Comparison of ENCODE assay signal across 9 cellular contexts in genomic region chr22:43923191-43923590, GRCh38. TPM values are rescaled to one million over a fixed set of nuclear protein-coding genes. Genes with fewer than 3 reads are reported as not detected.
DNase-seq lines count a peak whose midpoint lies in the region; ATAC-seq, FAIRE-seq and TF ChIP-seq lines count a peak whose summit lies in the region.
"Had no signal": no experiment of that assay in that cellular context is flagged by ENCODE, and none has a peak within 500 bp of the region (broad histone marks: within the 10 kb centered on the region; RNA-seq: fewer than 3 reads in every experiment).

No MANE protein-coding gene starts in this region.

- no TSS peak for BruUV-seq in HepG2 (replicated peaks; lab: Mats Ljungman, UMichigan)

- H3K27ac Mint-ChIP-seq in activated naive CD8-positive, alpha-beta T cell treated with anti-CD3 and anti-CD28 coated beads, Interleukin-2, amount 10 ng/mL, durations not matched to agents 7 days and 5 days = peak overlapping the region; percentile 70

- peak overlapping the region; percentile 84 for H3K4me3 Mint-ChIP-seq in activated naive CD8-positive, alpha-beta T cell treated with anti-CD3 and anti-CD28 coated beads, Interleukin-2, amount 10 ng/mL, durations not matched to agents 7 days and 5 days

- H3K4me1 ChIP-seq in HepG2 (ENCODE audit: insufficient read depth, low read length) (peaks cover 59% of the 10 kb centered on the region), uterus (no peaks in the 10 kb centered on the region)

- TF ChIP-seq CTCF in HepG2 (CRISPR knock-in tag; IDR thresholded peaks at IDR 0.05) (no peak), uterus (IDR thresholded peaks at IDR 0.05) (no peak)

- H3K4me2 ChIP-seq in HepG2 (ENCODE audit: low read depth, low read length) = peak overlapping the region; percentile 95

- peaks cover 3% of the 10 kb centered on the region for H3K4me1 Mint-ChIP-seq in activated naive CD8-positive, alpha-beta T cell treated with anti-CD3 and anti-CD28 coated beads, Interleukin-2, amount 10 ng/mL, durations not matched to agents 7 days and 5 days

- in situ Hi-C loops in HepG2 (cut with HindIII; ENCODE audit: extremely low pct_ligation_motif_present, low pct_unique_long_range_greater_than_20kb) = no loop called here

- H3K27me3 ChIP-seq in HepG2 (ENCODE audit: control insufficient read depth in 1 of 2, insufficient read depth in 2 of 2, low read length in 2 of 2) (no peaks in the 10 kb centered on the region; a peak in 2 of 5 replicates), uterus (no peaks in the 10 kb centered on the region)

- POLR2A ChIA-PET in activated naive CD8-positive, alpha-beta T cell treated with anti-CD3 and anti-CD28 coated beads, Interleukin-2, amount 10 ng/mL, durations not matched to agents 7 days and 5 days (lab: Charles Lee) = no interaction called here
- POLR2A ChIA-PET in HepG2 (lab: Yijun Ruan, JAX) = interaction anchor here (2.0 to 3.6 kb wide), 2 partner anchors 8 to 32 kb away, joined by 6 to 21 read pairs; partner anchors contain the start of gene SAMM50

- H3K27me3 Mint-ChIP-seq in activated naive CD8-positive, alpha-beta T cell treated with anti-CD3 and anti-CD28 coated beads, Interleukin-2, amount 10 ng/mL, durations not matched to agents 7 days and 5 days = peaks cover 37% of the 10 kb centered on the region

- H3K27ac ChIP-seq in HepG2 (ENCODE audit: extremely low read length, insufficient read depth, low read length) (peak overlapping the region; percentile 63), uterus (no peak overlapping the region)

- no peaks in the 10 kb centered on the region for H3K9me3 Mint-ChIP-seq in activated naive CD8-positive, alpha-beta T cell treated with anti-CD3 and anti-CD28 coated beads, Interleukin-2, amount 10 ng/mL, durations not matched to agents 7 days and 5 days

- H3K4me3 ChIP-seq in HepG2 (replicated peaks in 1 of 3; ENCODE audit: insufficient read depth in 1 of 3, low read depth in 2 of 3, low read length in 3 of 3) (peak overlapping the region; percentile 46 to 60 (median 51); a peak in 5 of 6 replicates), uterus (peak overlapping the region; percentile 35 to 43)

- no peaks in the 10 kb centered on the region for H3K36me3 Mint-ChIP-seq in activated naive CD8-positive, alpha-beta T cell treated with anti-CD3 and anti-CD28 coated beads, Interleukin-2, amount 10 ng/mL, durations not matched to agents 7 days and 5 days

- TF ChIP-seq EP300 in HepG2 (IDR thresholded peaks at IDR 0.05; ENCODE audit: low read depth in 2 of 2, low read length in 2 of 2) (no peak), HepG2 (CRISPR knock-in tag; IDR thresholded peaks at IDR 0.05; ENCODE audit: borderline replicate concordance) (no peak)

- H3K9me3 ChIP-seq in HepG2 (ENCODE audit: low read length) = no peaks in the 10 kb centered on the region
- H3K9me3 ChIP-seq in uterus = no peaks in the 10 kb centered on the region

- peaks cover 6% of the 10 kb centered on the region for H3K79me2 ChIP-seq in HepG2 (ENCODE audit: insufficient read depth, low read length)

- 1% methylated on average over 6 of the region's 13 CpGs for WGBS in HepG2 (ENCODE audit: low lambda C conversion rate)

- CTCF ChIA-PET in HepG2 (lab: Yijun Ruan, JAX; ENCODE audit: low intra/inter-chr PET ratio, low total read pairs) = no interaction called here

- DNase-seq in CD1c-positive myeloid dendritic cell (ENCODE audit: extremely low spot score) = peak; percentile 15
- DNase-seq in HK-2 (ENCODE audit: unreplicated experiment) = peak; percentile 32
- DNase-seq in activated naive CD8-positive, alpha-beta T cell treated with anti-CD3 and anti-CD28 coated beads, Interleukin-2, amount 10 ng/mL, durations not matched to agents 7 days and 5 days = no peak
- no peak for DNase-seq in HepG2 (ENCODE audit: low spot score)
- no peak for DNase-seq in uterus
- no peak for DNase-seq in H54 (ENCODE audit: insufficient read length, low spot score)

- no peak for TF ChIP-seq POLR2A in HepG2 (IDR thresholded peaks at IDR 0.05; ENCODE audit: insufficient read depth in 1 of 2, low read depth in 2 of 2, low read length in 2 of 2)
- TF ChIP-seq POLR2A in uterus (IDR thresholded peaks at IDR 0.05) = no peak
- TF ChIP-seq POLR2A in H54 (IDR thresholded peaks at IDR 0.05; ENCODE audit: low read depth, low read length) = no peak

- no peak overlapping the region for H2AFZ ChIP-seq in HepG2 (ENCODE audit: low read length)

- no peak for TF ChIP-seq RAD21 in HepG2 (CRISPR knock-in tag; IDR thresholded peaks at IDR 0.05)

- H3K36me3 ChIP-seq in HepG2 (replicated peaks in 1 of 2; ENCODE audit: control insufficient read depth in 1 of 2, insufficient read depth in 2 of 2, low read length in 2 of 2) = peaks cover 1 to 5% of the 10 kb centered on the region in 2 experiments; a peak in 3 of 5 replicates
- H3K36me3 ChIP-seq in uterus = no peaks in the 10 kb centered on the region

- peaks cover 7% of the 10 kb centered on the region; the same call in 1 of the 2 replicates for H4K20me1 ChIP-seq in HepG2 (ENCODE audit: insufficient read depth, low read length)

- H3K9ac ChIP-seq in HepG2 (ENCODE audit: insufficient read depth, low read depth, low read length) = peak overlapping the region; percentile 52; the same call in 1 of the 2 replicates

- FAIRE-seq in HepG2 (lab: Jason Lieb, UNC) = no peak
- FAIRE-seq in H54 (lab: Jason Lieb, UNC) = no peak
- FAIRE-seq: islet of Langerhans had no signal

- intact Hi-C loops in HepG2 (cut with micrococcal nuclease; ENCODE audit: unreplicated experiment) (loop anchor here (1.0 kb wide), 1 partner anchor 40 kb away; no protein-coding TSS in a partner anchor), uterus (cut with DNase I; ENCODE audit: low total_unique reads) (no loop called here)

- ATAC-seq in activated naive CD8-positive, alpha-beta T cell treated with anti-CD3 and anti-CD28 coated beads, Interleukin-2, amount 10 ng/mL, durations not matched to agents 7 days and 5 days (ENCODE audit: low read depth) = no peak
- no peak for ATAC-seq in HepG2
- ATAC-seq in activated CD4-positive, CD25-positive, alpha-beta regulatory T cell treated with anti-CD3 and anti-CD28 coated beads, Interleukin-2, amount 50 U/mL, for 24 hours = no peak
- ATAC-seq in GM19455 (IDR thresholded peaks at IDR 0.05; ENCODE audit: unreplicated experiment) = no peak

RNA-seq across cellular contexts. Expression of gene PNPLA3, which starts 0.4 kb away (rescaled TPM):
- total RNA-seq in activated naive CD8-positive, alpha-beta T cell treated with anti-CD3 and anti-CD28 coated beads, Interleukin-2, amount 10 ng/mL, durations not matched to agents 7 days and 5 days = under 1 TPM in 1 of 2 experiments, not detected in 1; 0.45 TPM
- total RNA-seq in HepG2 (2016; rRNA removed; fragmentation: Illumina TruSeq; extraction: Trizol) (13.7 and 16.9 TPM in 2 replicates), uterus (1 to 10 TPM in 1 of 4 donors, under 1 TPM in 1, not detected in 2; 0.58 to 1.3 TPM)
- total RNA-seq in HepG2 (2016; cell fraction: cytosol; rRNA removed; fragmentation: Illumina TruSeq; extraction: Trizol; ENCODE audit: low read depth) = 4.8 and 8.4 TPM in 2 replicates
- total RNA-seq in HepG2 (2016; cell fraction: insoluble cytoplasmic fraction; rRNA removed; fragmentation: Illumina TruSeq; extraction: Trizol) = 10.7 and 17.4 TPM in 2 replicates
- 4.8 and 6.1 TPM in 2 replicates for total RNA-seq in HepG2 (2016; cell fraction: membrane; rRNA removed; fragmentation: Illumina TruSeq; extraction: Trizol)
- total RNA-seq in HepG2 (2016; cell fraction: nucleus; rRNA removed; fragmentation: Illumina TruSeq; extraction: Trizol) = 21.0 and 22.1 TPM in 2 replicates
- 19.8 and 24.1 TPM in 2 replicates for polyA plus RNA-seq in HepG2 (2011; rRNA removed)
- polyA plus RNA-seq in HepG2 (2011; cell fraction: cytosol; rRNA removed) = 9.1 and 9.8 TPM in 2 replicates
- polyA plus RNA-seq in HepG2 (2011; cell fraction: nucleus; rRNA removed) = 53.2 and 70.9 TPM in 2 replicates
- 13.9 and 14.4 TPM in 2 replicates for polyA plus RNA-seq in HepG2 (2012)
- polyA plus RNA-seq in HepG2 (2016; cell fraction: cytosol; fragmentation: Illumina TruSeq; extraction: Trizol; ENCODE audit: low read depth) = 0.89 and 0.97 TPM in 2 replicates
- polyA plus RNA-seq in HepG2 (2016; cell fraction: insoluble cytoplasmic fraction; fragmentation: Illumina TruSeq; extraction: Trizol; ENCODE audit: low read depth) = 7.2 and 8.6 TPM in 2 replicates
- polyA plus RNA-seq in HepG2 (2016; cell fraction: membrane; fragmentation: Illumina TruSeq; extraction: Trizol; ENCODE audit: low read depth) = 1.2 and 1.4 TPM in 2 replicates
- polyA plus RNA-seq in HepG2 (2016; cell fraction: nucleus; fragmentation: Illumina TruSeq; extraction: Trizol; ENCODE audit: insufficient read depth, low read depth) = 32.5 and 34.1 TPM in 2 replicates
- 7.9 and 27.4 TPM in 2 replicates for polyA minus RNA-seq in HepG2 (2011; rRNA and poly(A)+ RNA removed; ENCODE audit: low replicate concordance)
- polyA minus RNA-seq in HepG2 (2011; cell fraction: cytosol; rRNA and poly(A)+ RNA removed) = 7.7 and 11.8 TPM in 2 replicates
- 28.2 and 46.9 TPM in 2 replicates for polyA minus RNA-seq in HepG2 (2011; cell fraction: nucleus; rRNA and poly(A)+ RNA removed)

RNA-seq across cellular contexts. Expression of gene PNPLA5, which starts 31.4 kb away (rescaled TPM):
- not detected for total RNA-seq in activated naive CD8-positive, alpha-beta T cell treated with anti-CD3 and anti-CD28 coated beads, Interleukin-2, amount 10 ng/mL, durations not matched to agents 7 days and 5 days
- total RNA-seq in HepG2 (2016; rRNA removed; fragmentation: Illumina TruSeq; extraction: Trizol) (not detected in 2 replicates), uterus (not detected)
- not detected in 2 replicates for total RNA-seq in HepG2 (2016; cell fraction: cytosol; rRNA removed; fragmentation: Illumina TruSeq; extraction: Trizol; ENCODE audit: low read depth)
- total RNA-seq in HepG2 (2016; cell fraction: insoluble cytoplasmic fraction; rRNA removed; fragmentation: Illumina TruSeq; extraction: Trizol) = not detected in 2 replicates
- not detected in 2 replicates for total RNA-seq in HepG2 (2016; cell fraction: membrane; rRNA removed; fragmentation: Illumina TruSeq; extraction: Trizol)
- not detected in 2 replicates for total RNA-seq in HepG2 (2016; cell fraction: nucleus; rRNA removed; fragmentation: Illumina TruSeq; extraction: Trizol)
- polyA plus RNA-seq in HepG2 (2011; rRNA removed) = not detected in 2 replicates
- not detected in 2 replicates for polyA plus RNA-seq in HepG2 (2011; cell fraction: cytosol; rRNA removed)
- not detected in 2 replicates for polyA plus RNA-seq in HepG2 (2011; cell fraction: nucleus; rRNA removed)
- polyA plus RNA-seq in HepG2 (2012) = not detected in 2 replicates
- not detected in 2 replicates for polyA plus RNA-seq in HepG2 (2016; cell fraction: cytosol; fragmentation: Illumina TruSeq; extraction: Trizol; ENCODE audit: low read depth)
- not detected in 2 replicates for polyA plus RNA-seq in HepG2 (2016; cell fraction: insoluble cytoplasmic fraction; fragmentation: Illumina TruSeq; extraction: Trizol; ENCODE audit: low read depth)
- not detected in 2 replicates for polyA plus RNA-seq in HepG2 (2016; cell fraction: membrane; fragmentation: Illumina TruSeq; extraction: Trizol; ENCODE audit: low read depth)
- polyA plus RNA-seq in HepG2 (2016; cell fraction: nucleus; fragmentation: Illumina TruSeq; extraction: Trizol; ENCODE audit: insufficient read depth, low read depth) = not detected in 2 replicates
- polyA minus RNA-seq in HepG2 (2011; rRNA and poly(A)+ RNA removed; ENCODE audit: low replicate concordance) = not detected in 2 replicates
- polyA minus RNA-seq in HepG2 (2011; cell fraction: cytosol; rRNA and poly(A)+ RNA removed) = not detected in 2 replicates
- polyA minus RNA-seq in HepG2 (2011; cell fraction: nucleus; rRNA and poly(A)+ RNA removed) = not detected in 2 replicates

RNA-seq across cellular contexts. Expression of gene SAMM50, which starts 32.1 kb away (rescaled TPM):
- 10 to 100 TPM; 42.1 to 43.8 TPM for total RNA-seq in activated naive CD8-positive, alpha-beta T cell treated with anti-CD3 and anti-CD28 coated beads, Interleukin-2, amount 10 ng/mL, durations not matched to agents 7 days and 5 days
- total RNA-seq in HepG2 (2016; rRNA removed; fragmentation: Illumina TruSeq; extraction: Trizol) = 63.4 and 95.8 TPM in 2 replicates
- total RNA-seq in HepG2 (2016; cell fraction: cytosol; rRNA removed; fragmentation: Illumina TruSeq; extraction: Trizol; ENCODE audit: low read depth) = 16.2 and 18.4 TPM in 2 replicates
- 68.1 and 90.1 TPM in 2 replicates for total RNA-seq in HepG2 (2016; cell fraction: insoluble cytoplasmic fraction; rRNA removed; fragmentation: Illumina TruSeq; extraction: Trizol)
- total RNA-seq in HepG2 (2016; cell fraction: membrane; rRNA removed; fragmentation: Illumina TruSeq; extraction: Trizol) = 30.8 and 34.8 TPM in 2 replicates
- total RNA-seq in HepG2 (2016; cell fraction: nucleus; rRNA removed; fragmentation: Illumina TruSeq; extraction: Trizol) = 33.1 and 34.2 TPM in 2 replicates
- 26.2 and 34.7 TPM in 2 replicates for polyA plus RNA-seq in HepG2 (2011; rRNA removed)
- polyA plus RNA-seq in HepG2 (2011; cell fraction: cytosol; rRNA removed) = 27.3 and 27.8 TPM in 2 replicates
- polyA plus RNA-seq in HepG2 (2011; cell fraction: nucleus; rRNA removed) = 19.1 and 21.3 TPM in 2 replicates
- 36.0 and 46.3 TPM in 2 replicates for polyA plus RNA-seq in HepG2 (2012)
- polyA plus RNA-seq in HepG2 (2016; cell fraction: cytosol; fragmentation: Illumina TruSeq; extraction: Trizol; ENCODE audit: low read depth) = 18.9 and 20.3 TPM in 2 replicates
- 90.0 and 99.1 TPM in 2 replicates for polyA plus RNA-seq in HepG2 (2016; cell fraction: insoluble cytoplasmic fraction; fragmentation: Illumina TruSeq; extraction: Trizol; ENCODE audit: low read depth)
- polyA plus RNA-seq in HepG2 (2016; cell fraction: membrane; fragmentation: Illumina TruSeq; extraction: Trizol; ENCODE audit: low read depth) = 27.5 and 27.7 TPM in 2 replicates
- polyA plus RNA-seq in HepG2 (2016; cell fraction: nucleus; fragmentation: Illumina TruSeq; extraction: Trizol; ENCODE audit: insufficient read depth, low read depth) = 48.2 and 49.2 TPM in 2 replicates
- polyA minus RNA-seq in HepG2 (2011; rRNA and poly(A)+ RNA removed; ENCODE audit: low replicate concordance) = 22.2 and 45.2 TPM in 2 replicates
- polyA minus RNA-seq in HepG2 (2011; cell fraction: cytosol; rRNA and poly(A)+ RNA removed) = 20.5 and 22.8 TPM in 2 replicates
- polyA minus RNA-seq in HepG2 (2011; cell fraction: nucleus; rRNA and poly(A)+ RNA removed) = 19.3 and 24.1 TPM in 2 replicates
- total RNA-seq in uterus = 10 to 100 TPM; 16.2 to 58.2 (median 24.8) TPM

Comparison
In these comparisons a context has a peak if more than half of its experiments do, and no peak if none do; other contexts are left out.
1. DNase-seq: peak in CD1c-positive myeloid dendritic cell (single experiment) and HK-2 (single experiment); none in activated naive CD8-positive, alpha-beta T cell treated with anti-CD3 and anti-CD28 coated beads, Interleukin-2, amount 10 ng/mL, durations not matched to agents 7 days and 5 days (single experiment), HepG2 (single experiment), uterus (0 of 2) and H54 (single experiment).